1 cellular context compared by ENCODE assay signal in the genomic region with DNA sequence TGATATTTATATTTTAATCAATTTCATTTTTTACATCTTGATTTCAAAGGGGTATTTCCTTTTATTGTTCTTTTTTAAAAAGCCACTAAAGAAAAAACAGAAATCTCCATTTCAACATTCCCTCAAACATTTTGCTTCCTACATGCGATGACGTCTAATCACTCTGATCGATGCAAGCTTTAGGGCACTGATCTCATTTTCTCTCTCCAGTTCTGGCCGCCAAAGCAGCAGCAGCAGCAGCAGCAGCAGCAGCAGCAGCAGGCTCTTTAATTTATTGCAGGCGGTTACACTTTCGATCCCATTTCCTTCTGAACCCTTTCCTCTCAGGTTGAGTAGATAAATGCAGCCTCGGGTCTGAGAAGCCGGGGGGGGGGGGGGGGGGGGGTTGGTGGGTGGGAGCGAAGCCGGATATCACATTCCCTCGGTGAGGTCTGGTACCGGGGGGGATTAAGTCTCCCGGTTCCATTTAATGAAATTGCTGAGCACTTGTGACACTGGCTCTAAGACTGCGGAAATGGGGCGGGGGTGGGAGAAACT.
TF ChIP-seq lines count a peak whose summit lies in the region.

No MANE protein-coding gene starts in this region.

TF ChIP-seq in HCT116, 20 proteins besides CTCF, POLR2A, EP300 and RAD21:
- TF ChIP-seq, protein P1, sequence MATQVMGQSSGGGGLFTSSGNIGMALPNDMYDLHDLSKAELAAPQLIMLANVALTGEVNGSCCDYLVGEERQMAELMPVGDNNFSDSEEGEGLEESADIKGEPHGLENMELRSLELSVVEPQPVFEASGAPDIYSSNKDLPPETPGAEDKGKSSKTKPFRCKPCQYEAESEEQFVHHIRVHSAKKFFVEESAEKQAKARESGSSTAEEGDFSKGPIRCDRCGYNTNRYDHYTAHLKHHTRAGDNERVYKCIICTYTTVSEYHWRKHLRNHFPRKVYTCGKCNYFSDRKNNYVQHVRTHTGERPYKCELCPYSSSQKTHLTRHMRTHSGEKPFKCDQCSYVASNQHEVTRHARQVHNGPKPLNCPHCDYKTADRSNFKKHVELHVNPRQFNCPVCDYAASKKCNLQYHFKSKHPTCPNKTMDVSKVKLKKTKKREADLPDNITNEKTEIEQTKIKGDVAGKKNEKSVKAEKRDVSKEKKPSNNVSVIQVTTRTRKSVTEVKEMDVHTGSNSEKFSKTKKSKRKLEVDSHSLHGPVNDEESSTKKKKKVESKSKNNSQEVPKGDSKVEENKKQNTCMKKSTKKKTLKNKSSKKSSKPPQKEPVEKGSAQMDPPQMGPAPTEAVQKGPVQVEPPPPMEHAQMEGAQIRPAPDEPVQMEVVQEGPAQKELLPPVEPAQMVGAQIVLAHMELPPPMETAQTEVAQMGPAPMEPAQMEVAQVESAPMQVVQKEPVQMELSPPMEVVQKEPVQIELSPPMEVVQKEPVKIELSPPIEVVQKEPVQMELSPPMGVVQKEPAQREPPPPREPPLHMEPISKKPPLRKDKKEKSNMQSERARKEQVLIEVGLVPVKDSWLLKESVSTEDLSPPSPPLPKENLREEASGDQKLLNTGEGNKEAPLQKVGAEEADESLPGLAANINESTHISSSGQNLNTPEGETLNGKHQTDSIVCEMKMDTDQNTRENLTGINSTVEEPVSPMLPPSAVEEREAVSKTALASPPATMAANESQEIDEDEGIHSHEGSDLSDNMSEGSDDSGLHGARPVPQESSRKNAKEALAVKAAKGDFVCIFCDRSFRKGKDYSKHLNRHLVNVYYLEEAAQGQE (IDR thresholded peaks at IDR 0.05; ENCODE audit: low read depth) = no peak
- TF ChIP-seq ELF1 (IDR thresholded peaks at IDR 0.05; ENCODE audit: borderline replicate concordance, low read depth) (no peak), SRF (IDR thresholded peaks at IDR 0.05; ENCODE audit: low read depth) (no peak), TCF7L2 (IDR thresholded peaks at IDR 0.05; ENCODE audit: borderline replicate concordance, extremely low read depth, insufficient read depth, insufficient read length) (peak; percentile 10), SIN3A (IDR thresholded peaks at IDR 0.05; ENCODE audit: low read depth) (no peak)
- TF ChIP-seq, protein P2, sequence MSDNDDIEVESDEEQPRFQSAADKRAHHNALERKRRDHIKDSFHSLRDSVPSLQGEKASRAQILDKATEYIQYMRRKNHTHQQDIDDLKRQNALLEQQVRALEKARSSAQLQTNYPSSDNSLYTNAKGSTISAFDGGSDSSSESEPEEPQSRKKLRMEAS (IDR thresholded peaks at IDR 0.05) = no peak
- TF ChIP-seq, protein P3, sequence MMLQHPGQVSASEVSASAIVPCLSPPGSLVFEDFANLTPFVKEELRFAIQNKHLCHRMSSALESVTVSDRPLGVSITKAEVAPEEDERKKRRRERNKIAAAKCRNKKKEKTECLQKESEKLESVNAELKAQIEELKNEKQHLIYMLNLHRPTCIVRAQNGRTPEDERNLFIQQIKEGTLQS (IDR thresholded peaks at IDR 0.05) = no peak
